28 cellular contexts compared by ENCODE assay signal in genomic region chr20:8635837-8636236, GRCh38.
"Had no signal": no experiment of that assay in that cellular context is flagged by ENCODE, and none has a peak within 500 bp of the region (broad histone marks: within the 10 kb centered on the region; RNA-seq: fewer than 3 reads in every experiment).

No MANE protein-coding gene starts in this region.

- H3K4me3 Mint-ChIP-seq: dendritic cell treated with granulocyte-macrophage colony-stimulating factor and Interleukin-4, amounts not matched to agents 40 ng/mL and 50 ng/mL, for 4 days; effector memory CD8-positive, alpha-beta T cell; endodermal cell had no signal

- FAIRE-seq: colon, endometrium, endothelial cell of umbilical vein, frontal cortex had no signal

- H3K27ac Mint-ChIP-seq: dendritic cell treated with granulocyte-macrophage colony-stimulating factor and Interleukin-4, amounts not matched to agents 40 ng/mL and 50 ng/mL, for 4 days; effector memory CD8-positive, alpha-beta T cell; endodermal cell had no signal

- H3K27me3 ChIP-seq: colonic mucosa, dorsolateral prefrontal cortex, esophagus muscularis mucosa, esophagus squamous epithelium, foreskin keratinocyte, gastrocnemius medialis, gastroesophageal sphincter, heart left ventricle, heart right ventricle had no signal

- H3K9me3 Mint-ChIP-seq: dendritic cell treated with granulocyte-macrophage colony-stimulating factor and Interleukin-4, amounts not matched to agents 40 ng/mL and 50 ng/mL, for 4 days; effector memory CD8-positive, alpha-beta T cell; endodermal cell had no signal

- H3K9me3 ChIP-seq: colonic mucosa, esophagus muscularis mucosa, esophagus squamous epithelium, gastrocnemius medialis, gastroesophageal sphincter, heart left ventricle, heart right ventricle had no signal

- ATAC-seq: effector memory CD8-positive, alpha-beta T cell; esophagus mucosa; foreskin keratinocyte; gastrocnemius medialis; gastroesophageal sphincter; heart left ventricle; heart right ventricle had no signal

- DNase-seq: colonic mucosa; cortex of kidney; dermis blood vessel endothelial cell; dorsolateral prefrontal cortex; effector CD4-positive, alpha-beta T cell; effector CD8-positive, alpha-beta T cell; effector memory CD4-positive, alpha-beta T cell; effector memory CD8-positive, alpha-beta T cell; endodermal cell; erythroblast; esophagus squamous epithelium; foreskin fibroblast; foreskin keratinocyte; foreskin melanocyte; gastrocnemius medialis; glutamatergic neuron; heart left ventricle; heart right ventricle had no signal

- H3K27ac ChIP-seq: colonic mucosa, coronary artery, dorsolateral prefrontal cortex, epithelial cell of prostate, esophagus muscularis mucosa, esophagus squamous epithelium, foreskin keratinocyte, gastrocnemius medialis, gastroesophageal sphincter, heart left ventricle had no signal

- H3K27me3 Mint-ChIP-seq: dendritic cell treated with granulocyte-macrophage colony-stimulating factor and Interleukin-4, amounts not matched to agents 40 ng/mL and 50 ng/mL, for 4 days; effector memory CD8-positive, alpha-beta T cell had no signal

- H3K4me1 ChIP-seq: colonic mucosa, esophagus squamous epithelium, foreskin keratinocyte, gastrocnemius medialis had no signal

- H3K4me3 ChIP-seq: colonic mucosa, coronary artery, dorsolateral prefrontal cortex, esophagus muscularis mucosa, esophagus squamous epithelium, gastrocnemius medialis, gastroesophageal sphincter, heart left ventricle, heart right ventricle had no signal

- H3K36me3 ChIP-seq: colonic mucosa, esophagus muscularis mucosa, esophagus squamous epithelium, gastrocnemius medialis, gastroesophageal sphincter, heart left ventricle, heart right ventricle had no signal
